ENCODE assay signal across 22 cellular contexts in the genomic region with DNA sequence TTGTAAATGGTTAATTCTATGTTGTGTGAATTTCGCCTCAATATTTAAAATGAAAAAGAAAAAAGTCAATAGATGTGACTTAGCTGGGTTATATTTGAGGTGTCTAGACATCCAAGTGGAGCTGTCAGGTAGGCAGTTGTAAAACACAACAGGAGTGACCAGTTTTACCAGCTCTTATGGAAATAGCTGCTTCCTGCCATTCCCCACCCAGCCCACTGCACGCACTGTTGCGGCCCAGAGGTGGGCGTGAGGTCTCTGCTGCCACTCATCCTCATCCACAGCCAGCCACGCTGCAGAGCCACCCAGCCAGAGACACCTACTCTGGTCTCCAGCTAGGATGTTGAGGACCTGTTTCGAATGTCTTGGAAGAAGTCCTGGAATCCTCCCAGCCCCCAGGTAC. TPM values are rescaled to one million over a fixed set of nuclear protein-coding genes. Genes with fewer than 3 reads are reported as not detected.
"Had no signal": no experiment of that assay in that cellular context is flagged by ENCODE, and none has a peak within 500 bp of the region (broad histone marks: within the 10 kb centered on the region; RNA-seq: fewer than 3 reads in every experiment).

No MANE protein-coding gene starts in this region.

- H3K27ac Mint-ChIP-seq: activated naive CD4-positive, alpha-beta T cell treated with anti-CD3 and anti-CD28 coated beads, Interleukin-2, amount 50 U/mL, for 24 hours; immature natural killer cell; stimulated activated naive CD8-positive, alpha-beta T cell treated with anti-CD3 and anti-CD28 coated beads, Interleukin-15, amount 100 ng/mL, for 72 hours had no signal

- H3K4me1 ChIP-seq: breast epithelium, heart right ventricle, psoas muscle, testis, upper lobe of right lung had no signal

- H3K9me3 Mint-ChIP-seq: activated naive CD4-positive, alpha-beta T cell treated with anti-CD3 and anti-CD28 coated beads, Interleukin-2, amount 50 U/mL, for 24 hours; immature natural killer cell; neural crest cell; stimulated activated naive CD8-positive, alpha-beta T cell treated with anti-CD3 and anti-CD28 coated beads, Interleukin-15, amount 100 ng/mL, for 72 hours had no signal

- H3K27me3 ChIP-seq: breast epithelium, testis, upper lobe of right lung had no signal

- H3K9me3 ChIP-seq: breast epithelium, heart right ventricle, mucosa of descending colon, psoas muscle, testis, upper lobe of right lung had no signal

- H3K36me3 ChIP-seq: breast epithelium, heart right ventricle, upper lobe of right lung had no signal

- H3K4me3 Mint-ChIP-seq: activated naive CD4-positive, alpha-beta T cell treated with anti-CD3 and anti-CD28 coated beads, Interleukin-2, amount 50 U/mL, for 24 hours; immature natural killer cell; naive B cell; neural crest cell; stimulated activated naive CD8-positive, alpha-beta T cell treated with anti-CD3 and anti-CD28 coated beads, Interleukin-15, amount 100 ng/mL, for 72 hours had no signal

- ATAC-seq: heart right ventricle; mucosa of descending colon; psoas muscle; right cardiac atrium; stimulated activated naive CD8-positive, alpha-beta T cell treated with anti-CD3 and anti-CD28 coated beads, Interleukin-15, amount 100 ng/mL, for 72 hours; upper lobe of right lung had no signal

- H3K4me1 Mint-ChIP-seq: activated naive CD4-positive, alpha-beta T cell treated with anti-CD3 and anti-CD28 coated beads, Interleukin-2, amount 50 U/mL, for 24 hours; immature natural killer cell; naive B cell; stimulated activated naive CD8-positive, alpha-beta T cell treated with anti-CD3 and anti-CD28 coated beads, Interleukin-15, amount 100 ng/mL, for 72 hours had no signal

- H3K27ac ChIP-seq: breast epithelium, coronary artery, heart right ventricle, psoas muscle, testis, upper lobe of right lung had no signal

- H3K4me3 ChIP-seq: breast epithelium, coronary artery, heart right ventricle, mucosa of descending colon, psoas muscle, skin epidermis, testis, upper lobe of right lung had no signal

- H3K36me3 Mint-ChIP-seq: activated naive CD4-positive, alpha-beta T cell treated with anti-CD3 and anti-CD28 coated beads, Interleukin-2, amount 50 U/mL, for 24 hours; immature natural killer cell had no signal

- DNase-seq: activated CD4-positive, CD25-positive, alpha-beta regulatory T cell treated with anti-CD3 and anti-CD28 coated beads, Interleukin-2, amount 50 U/mL, for 72 hours; activated CD8-positive, alpha-beta memory T cell treated with anti-CD3 and anti-CD28 coated beads for 24 hours; activated CD8-positive, alpha-beta memory T cell treated with anti-CD3 and anti-CD28 coated beads, Interleukin-2, amount 50 U/mL, for 48 hours; activated gamma-delta T cell; activated T-cell treated with anti-CD3 and anti-CD28 coated beads, Interleukin-2, amount 50 U/mL, for 48 hours; heart right ventricle; immature natural killer cell; mesenchymal stem cell; mucosa of descending colon; naive B cell; psoas muscle; right cardiac atrium; stimulated activated naive CD8-positive, alpha-beta T cell treated with anti-CD3 and anti-CD28 coated beads, Interleukin-15, amount 100 ng/mL, for 72 hours; testis; upper lobe of right lung had no signal

RNA-seq across cellular contexts. Expression of gene CARD14, which starts 3.4 kb away (rescaled TPM):
- total RNA-seq: astrocyte; T-helper 1 cell treated with Interleukin-12 subunit alpha and Interleukin-12 subunit beta and Interleukin-4 antibody, amounts not matched to agents 30 ng/mL and 1 ng/mL, for 36 hours had no signal
